Comparison of ENCODE assay signal across 1 cellular context in the genomic region with DNA sequence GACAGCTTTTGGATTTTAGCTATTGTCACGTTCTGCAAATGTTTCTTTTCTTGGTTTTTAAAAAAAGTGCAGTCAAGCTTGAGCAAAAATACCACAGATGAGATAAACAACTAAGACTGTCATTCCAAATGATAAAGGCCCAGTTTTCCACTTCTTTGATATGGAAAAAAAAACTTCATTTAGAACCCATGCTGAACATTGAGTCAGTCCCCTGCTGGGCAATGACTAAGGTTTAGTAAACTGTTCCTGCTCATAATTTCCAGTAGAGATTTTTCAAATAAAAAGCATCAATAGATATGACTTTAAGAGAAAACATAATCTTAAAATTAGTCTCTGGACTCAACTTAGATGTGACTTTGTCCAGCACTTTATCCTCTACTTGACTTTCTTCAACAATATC.
TF ChIP-seq lines count a peak whose summit lies in the region.

No MANE protein-coding gene starts in this region.

TF ChIP-seq in SK-N-SH treated with all-trans-retinoic acid at 6 μM for 48 hours, 23 proteins besides CTCF, POLR2A, EP300 and RAD21 (continued from another document):
- TF ChIP-seq TSHZ2 (CRISPR knock-in tag; IDR thresholded peaks at IDR 0.05) (no peak), ZFP3 (CRISPR knock-in tag; IDR thresholded peaks at IDR 0.05) (no peak), ESRRG (CRISPR knock-in tag; IDR thresholded peaks at IDR 0.05) (no peak)
- TF ChIP-seq, protein P1, sequence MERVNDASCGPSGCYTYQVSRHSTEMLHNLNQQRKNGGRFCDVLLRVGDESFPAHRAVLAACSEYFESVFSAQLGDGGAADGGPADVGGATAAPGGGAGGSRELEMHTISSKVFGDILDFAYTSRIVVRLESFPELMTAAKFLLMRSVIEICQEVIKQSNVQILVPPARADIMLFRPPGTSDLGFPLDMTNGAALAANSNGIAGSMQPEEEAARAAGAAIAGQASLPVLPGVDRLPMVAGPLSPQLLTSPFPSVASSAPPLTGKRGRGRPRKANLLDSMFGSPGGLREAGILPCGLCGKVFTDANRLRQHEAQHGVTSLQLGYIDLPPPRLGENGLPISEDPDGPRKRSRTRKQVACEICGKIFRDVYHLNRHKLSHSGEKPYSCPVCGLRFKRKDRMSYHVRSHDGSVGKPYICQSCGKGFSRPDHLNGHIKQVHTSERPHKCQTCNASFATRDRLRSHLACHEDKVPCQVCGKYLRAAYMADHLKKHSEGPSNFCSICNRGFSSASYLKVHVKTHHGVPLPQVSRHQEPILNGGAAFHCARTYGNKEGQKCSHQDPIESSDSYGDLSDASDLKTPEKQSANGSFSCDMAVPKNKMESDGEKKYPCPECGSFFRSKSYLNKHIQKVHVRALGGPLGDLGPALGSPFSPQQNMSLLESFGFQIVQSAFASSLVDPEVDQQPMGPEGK (CRISPR knock-in tag; IDR thresholded peaks at IDR 0.05; ENCODE audit: borderline replicate concordance), result no peak
